ENCODE assay signal across 26 cellular contexts in the genomic region with DNA sequence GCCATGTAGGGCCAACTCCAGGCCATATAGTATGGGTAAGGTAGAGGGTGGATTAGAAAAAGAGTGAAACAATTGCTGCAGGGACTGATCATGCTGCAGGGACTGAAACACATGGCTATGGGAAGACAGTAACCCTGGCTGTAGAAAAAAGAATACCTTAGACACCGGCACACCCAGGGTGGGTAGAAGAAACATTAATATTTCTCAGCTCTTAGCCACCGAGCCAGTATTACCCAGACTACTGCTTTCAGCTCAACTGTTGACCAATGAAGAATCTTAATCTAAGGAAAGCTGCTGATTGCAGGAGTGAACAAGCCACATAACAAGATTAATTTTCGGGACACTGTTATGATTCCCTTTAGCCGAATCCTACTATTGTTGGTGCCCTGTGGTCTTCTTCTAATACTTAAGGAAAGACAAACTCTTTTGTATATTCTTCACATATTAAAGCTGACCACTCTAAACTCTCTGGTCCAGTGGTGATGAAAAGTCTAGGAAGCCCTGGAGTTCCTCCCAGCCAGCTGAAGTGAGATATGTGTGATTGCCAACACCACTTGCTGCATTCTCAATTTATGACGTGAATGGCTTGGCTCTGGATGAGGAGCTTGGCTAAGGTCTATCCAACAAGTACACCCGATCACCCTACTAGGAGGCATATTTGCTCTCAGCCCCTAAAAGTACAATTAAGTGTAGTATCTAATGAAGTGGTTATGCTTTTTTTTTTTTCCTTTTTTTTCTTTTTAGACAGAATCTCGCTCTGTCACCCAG.
DNase-seq lines count a peak whose midpoint lies in the region; ATAC-seq and TF ChIP-seq lines count a peak whose summit lies in the region.
"Had no signal": no experiment of that assay in that cellular context is flagged by ENCODE, and none has a peak within 500 bp of the region (broad histone marks: within the 10 kb centered on the region; RNA-seq: fewer than 3 reads in every experiment).

No MANE protein-coding gene starts in this region.

- H3K27ac Mint-ChIP-seq in activated naive CD4-positive, alpha-beta T cell treated with anti-CD3 and anti-CD28 coated beads, Interleukin-2, amount 50 U/mL, for 72 hours = no peak overlapping the region
- H3K27ac Mint-ChIP-seq: naive thymus-derived CD4-positive, alpha-beta T cell had no signal

- H3K27ac ChIP-seq in body of pancreas = no peak overlapping the region
- H3K27ac ChIP-seq in rectal smooth muscle tissue (ENCODE audit: low read depth, low read length) = peak overlapping the region; percentile 29
- H3K27ac ChIP-seq: BLaER1 treated with 17β-estradiol and CSF1 and Interleukin-3, amounts not matched to agents 10 nM and 100 nM; hepatocyte; ovary; Peyer's patch; SK-N-MC had no signal

- H3K4me3 ChIP-seq in body of pancreas (no peak overlapping the region), rectal smooth muscle tissue (ENCODE audit: low read length) (no peak overlapping the region)
- H3K4me3 ChIP-seq: BLaER1 treated with 17β-estradiol and CSF1 and Interleukin-3, amounts not matched to agents 10 nM and 100 nM; esophagus muscularis mucosa; hepatocyte; ovary; Peyer's patch; SK-N-MC; stomach had no signal

- no peaks in the 10 kb centered on the region for H3K27me3 ChIP-seq in body of pancreas
- no peaks in the 10 kb centered on the region for H3K27me3 ChIP-seq in rectal smooth muscle tissue (ENCODE audit: control insufficient read depth, insufficient read depth, low read length)
- H3K27me3 ChIP-seq: BLaER1 treated with 17β-estradiol and CSF1 and Interleukin-3, amounts not matched to agents 10 nM and 100 nM; esophagus muscularis mucosa; hepatocyte; ovary; Peyer's patch; stomach had no signal

- DNase-seq in AG08395 (ENCODE audit: low spot score) (peak; percentile 6), body of pancreas (peak in 1 of 4 donors; percentile 9), left cardiac atrium (peak; percentile 40), COLO829 (ENCODE audit: low spot score) (no peak), putamen (ENCODE audit: low spot score) (no peak), foreskin melanocyte (no peak)
- no peak for DNase-seq in activated naive CD4-positive, alpha-beta T cell treated with anti-CD3 and anti-CD28 coated beads, Interleukin-2, amount 50 U/mL, for 72 hours (ENCODE audit: low spot score in 2 of 2)
- DNase-seq: activated CD4-positive, alpha-beta T cell treated with anti-CD3 and anti-CD28 coated beads, Interleukin-2, amount 50 U/mL, for 48 hours; activated naive CD4-positive, alpha-beta T cell; activated T-cell treated with anti-CD3 and anti-CD28 coated beads for 4 hours; amygdala; effector memory CD4-positive, alpha-beta T cell; mammary epithelial cell; naive thymus-derived CD4-positive, alpha-beta T cell; NCI-H1105 treated with DMSO at 0.1 percent for 48 hours; NCI-H2107; small intestine; stimulated activated CD4-positive, alpha-beta T cell treated with anti-CD3 and anti-CD28 coated beads, Interleukin-4, amount 100 ng/mL, for 1 hour; stomach had no signal

- TF ChIP-seq CTCF in body of pancreas (IDR thresholded peaks at IDR 0.05) = no peak

- H3K9me3 Mint-ChIP-seq in activated naive CD4-positive, alpha-beta T cell treated with anti-CD3 and anti-CD28 coated beads, Interleukin-2, amount 50 U/mL, for 72 hours = peaks cover 11 to 13% of the 10 kb centered on the region in 2 donors

- intact Hi-C loops in body of pancreas (cut with DNase I) = no loop called here
- intact Hi-C loops in left cardiac atrium (cut with DNase I) = no loop called here

- H3K9me3 ChIP-seq in body of pancreas = no peaks in the 10 kb centered on the region
- H3K9me3 ChIP-seq: BLaER1 treated with 17β-estradiol and CSF1 and Interleukin-3, amounts not matched to agents 10 nM and 100 nM; esophagus muscularis mucosa; ovary; Peyer's patch; stomach had no signal

- peak; percentile 53 for ATAC-seq in body of pancreas
- peak; percentile 67 to 95 for ATAC-seq in left cardiac atrium
- ATAC-seq in activated naive CD4-positive, alpha-beta T cell treated with anti-CD3 and anti-CD28 coated beads, Interleukin-2, amount 50 U/mL, for 72 hours = no peak
- ATAC-seq: naive thymus-derived CD4-positive, alpha-beta T cell had no signal

- H3K4me1 ChIP-seq in body of pancreas = no peaks in the 10 kb centered on the region
- peaks cover 20% of the 10 kb centered on the region for H3K4me1 ChIP-seq in rectal smooth muscle tissue (ENCODE audit: control insufficient read depth, insufficient read depth, low read length)
- H3K4me1 ChIP-seq: BLaER1 treated with 17β-estradiol and CSF1 and Interleukin-3, amounts not matched to agents 10 nM and 100 nM; Peyer's patch had no signal

- no peaks in the 10 kb centered on the region for H3K36me3 Mint-ChIP-seq in activated naive CD4-positive, alpha-beta T cell treated with anti-CD3 and anti-CD28 coated beads, Interleukin-2, amount 50 U/mL, for 72 hours
- H3K36me3 Mint-ChIP-seq: naive thymus-derived CD4-positive, alpha-beta T cell had no signal

- H3K36me3 ChIP-seq in body of pancreas (replicated peaks in 1 of 2; ENCODE audit: insufficient read depth in 1 of 2, low read depth in 2 of 2) = no peaks in the 10 kb centered on the region
- H3K36me3 ChIP-seq in rectal smooth muscle tissue (ENCODE audit: control insufficient read depth, insufficient read depth, low read length) = no peaks in the 10 kb centered on the region
- H3K36me3 ChIP-seq: BLaER1 treated with 17β-estradiol and CSF1 and Interleukin-3, amounts not matched to agents 10 nM and 100 nM; esophagus muscularis mucosa; ovary; Peyer's patch; stomach had no signal

- TF ChIP-seq POLR2A in body of pancreas (IDR thresholded peaks at IDR 0.05) = no peak

- no peak overlapping the region for H3K9ac ChIP-seq in rectal smooth muscle tissue (ENCODE audit: low read length)
- H3K9ac ChIP-seq: BLaER1 treated with 17β-estradiol and CSF1 and Interleukin-3, amounts not matched to agents 10 nM and 100 nM had no signal

- 81 to 91% methylated on average over 7 of the region's 7 CpGs for whole genome bisulfite sequencing in body of pancreas, 2 donors

Comparison
In these comparisons a context has a peak if more than half of its experiments do, and no peak if none do; other contexts are left out.
1. DNase-seq: peak in AG08395 (single experiment) and left cardiac atrium (single experiment); none in activated naive CD4-positive, alpha-beta T cell treated with anti-CD3 and anti-CD28 coated beads, Interleukin-2, amount 50 U/mL, for 72 hours (0 of 2), COLO829 (single experiment), putamen (single experiment) and foreskin melanocyte (single experiment).
2. ATAC-seq: peak in body of pancreas (single experiment) and left cardiac atrium (2 of 2); none in activated naive CD4-positive, alpha-beta T cell treated with anti-CD3 and anti-CD28 coated beads, Interleukin-2, amount 50 U/mL, for 72 hours (0 of 2).